Comparison of ENCODE assay signal across 11 cellular contexts in the genomic region with DNA sequence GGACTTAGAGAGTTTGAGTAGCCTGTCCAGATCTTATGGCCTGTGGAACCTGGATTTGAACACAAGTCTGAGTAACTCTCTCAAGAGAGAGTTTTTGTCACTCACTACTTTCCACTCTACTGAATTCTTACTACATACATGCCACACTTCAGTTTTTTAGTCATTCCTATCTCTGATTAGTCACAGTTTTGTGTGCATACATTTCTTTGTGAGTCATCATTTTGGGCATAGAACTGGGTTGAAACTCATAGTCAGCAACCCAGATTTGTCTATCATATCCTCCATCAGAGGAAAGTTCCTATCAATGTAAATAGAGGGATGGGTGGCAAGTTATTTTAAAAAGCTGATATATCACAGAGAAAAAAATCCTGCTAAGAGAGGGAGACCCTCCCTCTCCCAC. TPM values are rescaled to one million over a fixed set of nuclear protein-coding genes. Genes with fewer than 3 reads are reported as not detected.
DNase-seq lines count a peak whose midpoint lies in the region; ATAC-seq and TF ChIP-seq lines count a peak whose summit lies in the region.
"Had no signal": no experiment of that assay in that cellular context is flagged by ENCODE, and none has a peak within 500 bp of the region (broad histone marks: within the 10 kb centered on the region; RNA-seq: fewer than 3 reads in every experiment).

No MANE protein-coding gene starts in this region.

- no peaks in the 10 kb centered on the region for H3K36me3 ChIP-seq in left lung
- H3K36me3 ChIP-seq: vagina had no signal

- no peaks in the 10 kb centered on the region for H3K9me3 ChIP-seq in left lung
- H3K9me3 ChIP-seq: vagina had no signal

- H3K27ac ChIP-seq in left lung: no peak overlapping the region
- H3K27ac ChIP-seq: vagina had no signal

- POLR2A ChIA-PET in AG04449 (lab: Yijun Ruan, JAX): no interaction called here

- no peaks in the 10 kb centered on the region for H3K27me3 ChIP-seq in left lung
- H3K27me3 ChIP-seq: vagina had no signal

- no peaks in the 10 kb centered on the region for H3K4me1 ChIP-seq in left lung

- H3K4me3 ChIP-seq in AG04449 (ENCODE audit: low read depth, low read length): no peak overlapping the region
- no peak overlapping the region for H3K4me3 ChIP-seq in astrocyte of the spinal cord (ENCODE audit: low read depth, low read length)
- H3K4me3 ChIP-seq in left lung: no peak overlapping the region
- H3K4me3 ChIP-seq: K562, vagina had no signal

- intact Hi-C loops in left lung (cut with DNase I) (no loop called here), posterior vena cava (cut with DNase I) (no loop called here)

- in situ Hi-C loops in astrocyte of the spinal cord (cut with HindIII; ENCODE audit: low sequenced_read_pairs): no loop called here

- TF ChIP-seq CTCF in AG04449 (IDR thresholded peaks at IDR 0.05; ENCODE audit: insufficient read depth, low read length, missing control alignments): no peak
- no peak for TF ChIP-seq CTCF in astrocyte of the spinal cord (IDR thresholded peaks at IDR 0.05; ENCODE audit: low read depth, low read length)
- TF ChIP-seq CTCF in left lung (IDR thresholded peaks at IDR 0.05): no peak

- DNase-seq in AG04449 (ENCODE audit: low read depth, low spot score) (peak; percentile 53), HPDE6-E6E7 (ENCODE audit: extremely low spot score) (peak; percentile 45), astrocyte of the spinal cord (ENCODE audit: low read depth, low spot score) (peak; percentile 79), left lung (no peak), posterior vena cava (ENCODE audit: low spot score) (no peak), DMS114 treated with DMSO at 0.1 percent for 48 hours (lab: John Stamatoyannopoulos, UW; ENCODE audit: unreplicated experiment) (no peak), SKM-1 (lab: John Stamatoyannopoulos, UW; ENCODE audit: unreplicated experiment) (no peak), germinal center (ENCODE audit: low spot score) (no peak)
- DNase-seq: CD8-positive, alpha-beta T cell had no signal

- ATAC-seq in left lung: peak; percentile 43
- ATAC-seq: CD8-positive, alpha-beta T cell; K562 had no signal

- CTCF ChIA-PET in AG04449 (lab: Yijun Ruan, JAX): interaction anchor here (0.6 to 2.4 kb wide), 2 partner anchors 37 to 39 kb away, joined by 3 to 6 read pairs; no protein-coding TSS in a partner anchor

RNA-seq across cellular contexts. Expression of a gene that starts 42.9 kb away (rescaled TPM):
- total RNA-seq in left lung (10 to 100 TPM; 19.1 to 24.3 TPM), posterior vena cava (10 to 100 TPM; 16.1 to 59.6 TPM)
- total RNA-seq: CD8-positive, alpha-beta T cell had no signal

Comparison
In these comparisons a context has a peak if more than half of its experiments do, and no peak if none do; other contexts are left out.
1. DNase-seq: peak in AG04449 (single experiment), HPDE6-E6E7 (single experiment) and astrocyte of the spinal cord (single experiment); none in left lung (0 of 2), posterior vena cava (single experiment), DMS114 treated with DMSO at 0.1 percent for 48 hours (single experiment), SKM-1 (single experiment) and germinal center (single experiment).